Comparison of ENCODE assay signal across 15 cellular contexts in the genomic region with DNA sequence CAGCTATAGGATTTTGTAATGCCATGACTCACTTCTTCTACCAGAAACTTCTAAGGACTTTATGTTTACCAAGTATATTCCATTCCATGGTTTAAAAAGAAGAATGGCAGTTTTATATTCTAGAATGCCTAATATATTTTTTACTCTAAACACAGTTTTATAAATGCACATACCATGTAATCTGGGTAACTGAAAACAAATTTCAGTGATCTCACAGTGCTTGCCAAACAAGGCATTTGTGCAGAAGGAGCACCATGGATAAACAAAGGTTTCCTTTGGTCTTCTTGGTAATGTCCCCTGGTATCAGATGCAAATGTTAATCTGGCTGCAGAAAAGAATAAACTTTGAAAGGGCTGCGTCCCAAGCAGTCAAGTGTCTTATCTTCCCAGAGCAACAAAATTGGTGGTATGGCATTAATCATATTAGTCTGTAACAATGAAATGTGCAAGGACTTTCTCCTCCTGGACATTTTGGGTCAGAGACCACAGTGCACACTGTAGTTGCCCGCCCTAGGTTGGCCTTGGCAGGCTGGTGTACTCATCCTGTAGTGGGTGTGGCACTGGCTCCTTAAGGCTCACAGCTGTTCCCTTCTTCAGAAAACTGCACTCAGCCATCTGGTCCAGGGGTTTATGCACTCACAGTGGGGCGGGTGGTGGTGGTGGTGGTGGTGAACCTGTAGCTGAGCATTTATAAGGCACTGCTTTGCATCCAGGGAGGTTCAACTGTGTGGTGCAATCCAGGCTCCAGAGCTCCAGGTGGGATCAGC. TPM values are rescaled to one million over a fixed set of nuclear protein-coding genes. Genes with fewer than 3 reads are reported as not detected.
DNase-seq lines count a peak whose midpoint lies in the region; ATAC-seq, FAIRE-seq and TF ChIP-seq lines count a peak whose summit lies in the region.
"Had no signal": no experiment of that assay in that cellular context is flagged by ENCODE, and none has a peak within 500 bp of the region (broad histone marks: within the 10 kb centered on the region; RNA-seq: fewer than 3 reads in every experiment).

No MANE protein-coding gene starts in this region.

- H3K36me3 ChIP-seq in SJCRH30 (no peaks in the 10 kb centered on the region), small intestine (ENCODE audit: control insufficient read depth in 2 of 2, insufficient read depth in 2 of 2, low read length in 2 of 2) (no peaks in the 10 kb centered on the region)

- WGBS in small intestine, 3 donors, result 23 to 58% (median 38%) methylated on average over 3 of the region's 3 CpGs

- peak; percentile 8 for DNase-seq in NCI-H1694 (lab: John Stamatoyannopoulos, UW)
- peak; percentile 15 to 33 for DNase-seq in SJCRH30
- DNase-seq in foreskin keratinocyte, result no peak
- DNase-seq in small intestine, result peak; percentile 59
- DNase-seq in NCI-H2227 (lab: John Stamatoyannopoulos, UW; ENCODE audit: unreplicated experiment), result no peak
- DNase-seq in Right ventricle myocardium superior, result no peak
- DNase-seq in omental fat pad (ENCODE audit: low spot score), result no peak
- DNase-seq in activated T-cell treated with anti-CD3 and anti-CD28 coated beads for 4 hours, result no peak
- DNase-seq: NCI-H1048, NCI-H1436 treated with DMSO at 0.1 percent for 48 hours, NCI-H774, PC-9 had no signal

- no peak overlapping the region for H3K4me3 ChIP-seq in SJCRH30
- no peak overlapping the region for H3K4me3 ChIP-seq in small intestine (ENCODE audit: low read depth in 1 of 2, low read length in 2 of 2)
- H3K4me3 ChIP-seq: PC-9 had no signal

- no peak for FAIRE-seq in small intestine (lab: Jason Lieb, UNC)
- FAIRE-seq: GM19239, H1 had no signal

- H3K9me3 ChIP-seq in SJCRH30 (replicated peaks) (no peaks in the 10 kb centered on the region), small intestine (ENCODE audit: control insufficient read depth, low read depth) (no peaks in the 10 kb centered on the region)

- peak; percentile 28 for ATAC-seq in foreskin keratinocyte
- ATAC-seq in Right ventricle myocardium superior (ENCODE audit: poor library complexity), result no peak
- no peak for ATAC-seq in omental fat pad (ENCODE audit: low FRiP score)

- H3K27me3 ChIP-seq in SJCRH30, result no peaks in the 10 kb centered on the region
- no peaks in the 10 kb centered on the region for H3K27me3 ChIP-seq in foreskin keratinocyte
- no peaks in the 10 kb centered on the region for H3K27me3 ChIP-seq in small intestine (ENCODE audit: control insufficient read depth in 2 of 2, insufficient read depth in 2 of 2, low read length in 2 of 2)

- intact Hi-C loops in Right ventricle myocardium superior (cut with DNase I), result no loop called here

- TF ChIP-seq CTCF in foreskin keratinocyte (conservative IDR thresholded peaks at IDR 0.05) (no peak), omental fat pad (IDR thresholded peaks at IDR 0.05) (no peak)

- H3K4me1 ChIP-seq in SJCRH30 (peaks cover 3% of the 10 kb centered on the region; the same call in 1 of the 2 replicates), foreskin keratinocyte (peaks cover 7% of the 10 kb centered on the region), small intestine (ENCODE audit: control insufficient read depth in 2 of 2, insufficient read depth in 1 of 2, low read depth in 1 of 2, low read length in 1 of 2) (peaks cover 0 to 6% of the 10 kb centered on the region in 2 donors)

- H3K27ac ChIP-seq in SJCRH30, result no peak overlapping the region
- H3K27ac ChIP-seq in foreskin keratinocyte, result no peak overlapping the region
- no peak overlapping the region for H3K27ac ChIP-seq in small intestine (ENCODE audit: low read depth in 1 of 2, low read length in 1 of 2)
- H3K27ac ChIP-seq: PC-9 had no signal

RNA-seq across cellular contexts. Expression of gene LAMB4, which starts 56.7 kb away (rescaled TPM):
- total RNA-seq in SJCRH30 (2014; rRNA removed; shearing (Covaris generic)), result not detected in 2 replicates
- total RNA-seq in foreskin keratinocyte (0.07 and 0.14 TPM in 2 replicates), Right ventricle myocardium superior (0.30 TPM), omental fat pad (1 to 10 TPM in 1 of 4 donors, under 1 TPM in 1, not detected in 2; 0.60 to 3.0 TPM)
- polyA plus RNA-seq in foreskin keratinocyte (0.02 and 0.04 TPM in 2 replicates), small intestine (1 to 10 TPM in 1 of 3 donors, under 1 TPM in 2; 0.12 to 3.5 (median 0.89) TPM)
- total RNA-seq: H1 had no signal
- polyA plus RNA-seq: CD14-positive monocyte, H1 had no signal

Comparison
In these comparisons a context has a peak if more than half of its experiments do, and no peak if none do; other contexts are left out.
1. DNase-seq: peak in NCI-H1694 (single experiment), SJCRH30 (2 of 2) and small intestine (single experiment); none in foreskin keratinocyte (0 of 2), NCI-H2227 (single experiment), Right ventricle myocardium superior (single experiment), omental fat pad (single experiment) and activated T-cell treated with anti-CD3 and anti-CD28 coated beads for 4 hours (single experiment).